In the genomic region with DNA sequence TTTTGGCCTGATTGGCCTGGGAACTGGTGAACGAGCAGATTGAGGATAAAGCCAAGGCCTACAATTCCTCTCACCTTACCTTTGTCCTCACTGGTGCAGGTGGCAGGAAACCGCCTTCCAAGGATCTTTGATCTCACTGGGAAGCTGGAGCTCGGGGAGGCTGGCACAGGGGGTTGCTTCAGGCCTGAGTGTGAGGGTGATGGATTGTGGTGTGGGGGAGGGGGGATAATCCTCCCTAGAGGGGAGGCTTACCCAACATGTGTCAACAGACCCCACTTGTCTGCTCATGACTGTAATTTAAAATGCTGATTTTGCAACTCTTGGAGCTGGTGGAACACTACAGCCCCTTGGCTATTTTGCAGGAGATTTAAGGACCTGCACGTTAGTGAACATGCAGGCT, we compare ENCODE assay signal across 24 cellular contexts. TPM values are rescaled to one million over a fixed set of nuclear protein-coding genes. Genes with fewer than 3 reads are reported as not detected.
"Had no signal": no experiment of that assay in that cellular context is flagged by ENCODE, and none has a peak within 500 bp of the region (broad histone marks: within the 10 kb centered on the region; RNA-seq: fewer than 3 reads in every experiment).

No MANE protein-coding gene starts in this region.

- H3K4me3 Mint-ChIP-seq: activated naive CD4-positive, alpha-beta T cell treated with anti-CD3 and anti-CD28 coated beads, Interleukin-2, amount 50 U/mL, for 24 hours; activated T-cell treated with anti-CD3 and anti-CD28 coated beads, Interleukin-2, amount 50 U/mL, for 72 hours; memory B cell; naive thymus-derived CD8-positive, alpha-beta T cell; stimulated activated naive B cell treated with anti-CD40 and anti-IgM and Interleukin-4, amounts not matched to agents 10 μg/mL and 1 μg/mL and 100 μg/mL, for 72 hours had no signal

- H3K27me3 ChIP-seq: adrenal gland, esophagus squamous epithelium, heart right ventricle, neutrophil, pancreas, sigmoid colon, spleen had no signal

- H3K27ac Mint-ChIP-seq: activated naive CD4-positive, alpha-beta T cell treated with anti-CD3 and anti-CD28 coated beads, Interleukin-2, amount 50 U/mL, for 24 hours; activated T-cell treated with anti-CD3 and anti-CD28 coated beads, Interleukin-2, amount 50 U/mL, for 72 hours; memory B cell had no signal

- H3K9me3 ChIP-seq: adrenal gland, esophagus squamous epithelium, heart right ventricle, neutrophil, pancreas, sigmoid colon, spleen had no signal

- H3K4me3 ChIP-seq: adrenal gland, esophagus squamous epithelium, heart right ventricle, pancreas, sigmoid colon, spleen had no signal

- DNase-seq: activated CD4-positive, alpha-beta T cell treated with anti-CD3 and anti-CD28 coated beads, Interleukin-2, amount 50 U/mL, for 4 hours; activated effector memory CD4-positive, alpha-beta T cell treated with anti-CD3 and anti-CD28 coated beads, Interleukin-2, amount 50 U/mL, for 16 hours; activated T-cell treated with anti-CD3 and anti-CD28 coated beads, Interleukin-2, amount 50 U/mL, for 72 hours; adrenal gland; effector CD4-positive, alpha-beta T cell; esophagus squamous epithelium; heart right ventricle; naive thymus-derived CD8-positive, alpha-beta T cell; pancreas; sigmoid colon; spleen; stimulated activated CD4-positive, alpha-beta T cell treated with anti-CD3 and anti-CD28 coated beads, Interleukin-4, amount 100 ng/mL, for 4 hours; stimulated activated naive B cell treated with anti-CD40 and anti-IgM and Interleukin-4, amounts not matched to agents 10 μg/mL and 1 μg/mL and 100 μg/mL, for 72 hours; T1000 had no signal

- H3K9me3 Mint-ChIP-seq: activated naive CD4-positive, alpha-beta T cell treated with anti-CD3 and anti-CD28 coated beads, Interleukin-2, amount 50 U/mL, for 24 hours; activated T-cell treated with anti-CD3 and anti-CD28 coated beads, Interleukin-2, amount 50 U/mL, for 72 hours; memory B cell; naive thymus-derived CD8-positive, alpha-beta T cell; stimulated activated naive B cell treated with anti-CD40 and anti-IgM and Interleukin-4, amounts not matched to agents 10 μg/mL and 1 μg/mL and 100 μg/mL, for 72 hours had no signal

- H3K36me3 Mint-ChIP-seq: activated naive CD4-positive, alpha-beta T cell treated with anti-CD3 and anti-CD28 coated beads, Interleukin-2, amount 50 U/mL, for 24 hours; memory B cell; naive thymus-derived CD8-positive, alpha-beta T cell had no signal

- H3K27me3 Mint-ChIP-seq: activated naive CD4-positive, alpha-beta T cell treated with anti-CD3 and anti-CD28 coated beads, Interleukin-2, amount 50 U/mL, for 24 hours; memory B cell; naive thymus-derived CD8-positive, alpha-beta T cell; stimulated activated naive B cell treated with anti-CD40 and anti-IgM and Interleukin-4, amounts not matched to agents 10 μg/mL and 1 μg/mL and 100 μg/mL, for 72 hours had no signal

- H3K4me1 ChIP-seq: pancreas had no signal

- H3K27ac ChIP-seq: adrenal gland, esophagus squamous epithelium, heart right ventricle, neutrophil, pancreas, sigmoid colon, spleen had no signal

- ATAC-seq: activated T-cell treated with anti-CD3 and anti-CD28 coated beads, Interleukin-2, amount 50 U/mL, for 72 hours; heart right ventricle; naive thymus-derived CD8-positive, alpha-beta T cell; pancreas; stimulated activated naive B cell treated with anti-CD40 and anti-IgM and Interleukin-4, amounts not matched to agents 10 μg/mL and 1 μg/mL and 100 μg/mL, for 72 hours had no signal

- H3K36me3 ChIP-seq: adrenal gland, esophagus squamous epithelium, heart right ventricle, neutrophil, pancreas, sigmoid colon, spleen had no signal

RNA-seq across cellular contexts. Expression of gene PRM1, which starts 59.6 kb away (rescaled TPM):
- total RNA-seq: activated CD8-positive, alpha-beta memory T cell treated with anti-CD3 and anti-CD28 coated beads for 36 hours; activated T-cell treated with anti-CD3 and anti-CD28 coated beads, Interleukin-2, amount 50 U/mL, for 72 hours; adrenal gland; bronchial epithelial cell; cerebellum; endothelial cell of umbilical vein; esophagus squamous epithelium; heart right ventricle; liver; naive thymus-derived CD8-positive, alpha-beta T cell; pancreas; sigmoid colon; spleen; T-helper 1 cell treated with Interleukin-12 subunit alpha and Interleukin-12 subunit beta and Interleukin-4 antibody, amounts not matched to agents 30 ng/mL and 1 ng/mL, for 36 hours; urinary bladder had no signal
